18 cellular contexts compared by ENCODE assay signal in genomic region chr6:167140589-167141474, GRCh38. TPM values are rescaled to one million over a fixed set of nuclear protein-coding genes. Genes with fewer than 3 reads are reported as not detected.
DNase-seq lines count a peak whose midpoint lies in the region; ATAC-seq lines count a peak whose summit lies in the region.
"Had no signal": no experiment of that assay in that cellular context is flagged by ENCODE, and none has a peak within 500 bp of the region (broad histone marks: within the 10 kb centered on the region; RNA-seq: fewer than 3 reads in every experiment).

No MANE protein-coding gene starts in this region.

- H3K4me3 Mint-ChIP-seq in CD4-positive, alpha-beta memory T cell, result peak overlapping the region in 2 of 8 donors; percentile 3 to 14

- peaks cover 25 to 57% (median 30%) of the 10 kb centered on the region in 4 donors for H3K4me1 Mint-ChIP-seq in CD4-positive, alpha-beta memory T cell

- H3K9me3 Mint-ChIP-seq in CD4-positive, alpha-beta memory T cell, result no peaks in the 10 kb centered on the region

- H3K27ac ChIP-seq in CD4-positive, alpha-beta memory T cell (ENCODE audit: low read depth, low read length), result no peak overlapping the region
- H3K27ac ChIP-seq: thyroid gland had no signal

- intact Hi-C loops in CD4-positive, alpha-beta memory T cell (cut with micrococcal nuclease), result loop anchor here (5.0 kb wide), 1 partner anchor 49 kb away; no protein-coding TSS in a partner anchor
- intact Hi-C loops in Right ventricle myocardium superior (cut with DNase I), result loop anchor here (5.0 kb wide), 1 partner anchor 364 kb away; no protein-coding TSS in a partner anchor

- H3K9me3 ChIP-seq in CD4-positive, alpha-beta memory T cell (ENCODE audit: control insufficient read depth in 1 of 2, low read length in 2 of 2), result no peaks in the 10 kb centered on the region
- H3K9me3 ChIP-seq: thyroid gland had no signal

- CTCF ChIA-PET in CD4-positive, alpha-beta memory T cell (lab: Charles Lee; ENCODE audit: partially characterized antibody), result interaction anchor here (1.0 to 9.8 kb wide), 31 partner anchors 8 to 370 kb away, joined by 3 to 121 read pairs (median 5); partner anchors contain the start of genes CCR6 and CEP43

- H3K4me1 ChIP-seq in CD4-positive, alpha-beta memory T cell (ENCODE audit: insufficient read depth, low read length), result peaks cover 17% of the 10 kb centered on the region
- H3K4me1 ChIP-seq: thyroid gland had no signal

- POLR2A ChIA-PET in CD4-positive, alpha-beta memory T cell (lab: Charles Lee; ENCODE audit: partially characterized antibody), result interaction anchor here (0.6 to 3.5 kb wide), 11 partner anchors 12 to 190 kb away, joined by 3 to 15 read pairs (median 8); partner anchors contain the start of gene RNASET2

- H3K27me3 Mint-ChIP-seq in CD4-positive, alpha-beta memory T cell, result no peaks in the 10 kb centered on the region

- H3K4me3 ChIP-seq in CD4-positive, alpha-beta memory T cell (ENCODE audit: low read length in 2 of 2), result no peak overlapping the region
- H3K4me3 ChIP-seq: dorsolateral prefrontal cortex, thyroid gland had no signal

- no peak for DNase-seq in CD4-positive, alpha-beta memory T cell
- DNase-seq in RPMI7951 (ENCODE audit: low read depth), result peak; percentile 20
- peak; percentile 27 for DNase-seq in islet precursor cell
- no peak for DNase-seq in SKM-1 treated with dmso at 0.1 percent for 144 hours (lab: John Stamatoyannopoulos, UW; ENCODE audit: unreplicated experiment)
- no peak for DNase-seq in Right ventricle myocardium superior
- no peak for DNase-seq in stimulated activated CD4-positive, alpha-beta T cell treated with anti-CD3 and anti-CD28 coated beads, Interleukin-4, amount 100 ng/mL, for 1 hour
- DNase-seq: activated CD4-positive, alpha-beta T cell treated with anti-CD3 and anti-CD28 coated beads, Interleukin-2, amount 50 U/mL, for 48 hours; activated naive CD4-positive, alpha-beta T cell treated with anti-CD3 and anti-CD28 coated beads, Interleukin-2, amount 50 U/mL, for 16 hours; dorsolateral prefrontal cortex; EL; MM.1S; NCI-H524; thyroid gland had no signal

- no peaks in the 10 kb centered on the region for H3K27me3 ChIP-seq in CD4-positive, alpha-beta memory T cell (ENCODE audit: insufficient read depth, low read length)
- H3K27me3 ChIP-seq: thyroid gland had no signal

- peak overlapping the region; percentile 58 to 83 (median 72) for H3K27ac Mint-ChIP-seq in CD4-positive, alpha-beta memory T cell

- peak; percentile 53 for ATAC-seq in GM19043 (IDR thresholded peaks at IDR 0.05; ENCODE audit: low read depth, unreplicated experiment)
- ATAC-seq in Right ventricle myocardium superior (ENCODE audit: poor library complexity), result no peak
- no peak for ATAC-seq in HG02884 (IDR thresholded peaks at IDR 0.05; ENCODE audit: unreplicated experiment)

- peaks cover 14% of the 10 kb centered on the region for H3K36me3 ChIP-seq in CD4-positive, alpha-beta memory T cell (ENCODE audit: insufficient read depth, low read length)
- H3K36me3 ChIP-seq: thyroid gland had no signal

- H3K36me3 Mint-ChIP-seq in CD4-positive, alpha-beta memory T cell, result peaks cover 17 to 20% of the 10 kb centered on the region in 2 donors

RNA-seq across cellular contexts. Expression of gene GPR31, which starts 16.9 kb away (rescaled TPM):
- total RNA-seq in CD4-positive, alpha-beta memory T cell, result not detected
- polyA plus RNA-seq in CD4-positive, alpha-beta memory T cell, result not detected
- not detected in 2 replicates for total RNA-seq in RPMI7951 (2014; rRNA removed; shearing (Covaris generic))
- total RNA-seq in Right ventricle myocardium superior, result not detected
- total RNA-seq: dorsolateral prefrontal cortex, liver, pulmonary artery endothelial cell, thyroid gland had no signal
- polyA plus RNA-seq: AG04450, liver had no signal

RNA-seq across cellular contexts. Expression of gene CCR6, which starts 17.9 kb away (rescaled TPM):
- total RNA-seq in CD4-positive, alpha-beta memory T cell, result 10 to 100 TPM; 21.7 to 23.7 TPM
- polyA plus RNA-seq in CD4-positive, alpha-beta memory T cell, result 100 to 1,000 TPM in 1 of 2 donors, 10 to 100 TPM in 1; 98.7 to 124 TPM
- total RNA-seq in RPMI7951 (2014; rRNA removed; shearing (Covaris generic)), result not detected in 2 replicates
- total RNA-seq in Right ventricle myocardium superior, result not detected
- total RNA-seq: pulmonary artery endothelial cell had no signal
- polyA plus RNA-seq: AG04450 had no signal

Comparison
In these comparisons a context has a peak if more than half of its experiments do, and no peak if none do; other contexts are left out.
1. DNase-seq: peak in RPMI7951 (single experiment) and islet precursor cell (single experiment); none in CD4-positive, alpha-beta memory T cell (0 of 5), SKM-1 treated with dmso at 0.1 percent for 144 hours (single experiment), Right ventricle myocardium superior (single experiment) and stimulated activated CD4-positive, alpha-beta T cell treated with anti-CD3 and anti-CD28 coated beads, Interleukin-4, amount 100 ng/mL, for 1 hour (single experiment).
2. RNA of gene CCR6, which starts 17.9 kb away (total RNA-seq): 21.7 to 23.7 TPM in CD4-positive, alpha-beta memory T cell; not detected in Right ventricle myocardium superior (single experiment) and not detected in RPMI7951; every median in the first group is over 10 times any median in the second.